In the genomic region with DNA sequence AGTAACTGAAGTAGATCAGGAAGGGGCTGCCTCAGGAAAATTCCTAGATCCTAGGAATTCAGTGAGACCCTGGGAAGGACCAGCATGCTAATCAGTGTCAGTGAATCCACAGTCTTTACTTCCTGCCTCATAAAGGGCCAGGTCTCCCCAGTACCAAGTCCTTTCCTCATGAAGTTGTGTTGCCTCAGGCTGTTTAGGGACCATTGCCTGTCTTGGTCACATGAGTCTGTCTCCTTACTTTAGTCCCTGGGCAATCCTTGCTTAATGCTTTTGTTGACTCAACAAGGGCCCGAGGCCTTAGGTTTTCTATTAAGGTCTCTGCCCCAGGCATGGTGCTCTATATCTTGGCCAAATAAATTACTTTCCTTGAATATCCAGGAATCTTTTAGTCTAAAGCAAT, we compare ENCODE assay signal across 18 cellular contexts.
"Had no signal": no experiment of that assay in that cellular context is flagged by ENCODE, and none has a peak within 500 bp of the region (broad histone marks: within the 10 kb centered on the region; RNA-seq: fewer than 3 reads in every experiment).

No MANE protein-coding gene starts in this region.

- H3K4me3 Mint-ChIP-seq: activated T-cell treated with anti-CD3 and anti-CD28 coated beads, Interleukin-2, amount 50 U/mL, for 4 hours; naive thymus-derived CD4-positive, alpha-beta T cell had no signal

- H3K27ac ChIP-seq: colonic mucosa, esophagus squamous epithelium, tibial nerve had no signal

- H3K27me3 Mint-ChIP-seq: naive thymus-derived CD4-positive, alpha-beta T cell had no signal

- H3K9me3 ChIP-seq: colonic mucosa, esophagus squamous epithelium, mucosa of descending colon, tibial nerve had no signal

- ATAC-seq: activated T-cell treated with anti-CD3 and anti-CD28 coated beads, Interleukin-2, amount 50 U/mL, for 4 hours; mucosa of descending colon; naive thymus-derived CD4-positive, alpha-beta T cell had no signal

- H3K27me3 ChIP-seq: colonic mucosa, esophagus squamous epithelium, tibial nerve had no signal

- DNase-seq: activated CD4-positive, alpha-beta T cell treated with anti-CD3 and anti-CD28 coated beads for 1 hour; activated CD4-positive, alpha-beta T cell treated with anti-CD3 and anti-CD28 coated beads, Interleukin-2, amount 50 U/mL, for 48 hours; activated effector memory CD4-positive, alpha-beta T cell treated with Interleukin-2 at 50 U/mL for 16 hours; activated naive CD4-positive, alpha-beta T cell treated with anti-CD3 and anti-CD28 coated beads, Interleukin-2, amount 50 U/mL, for 16 hours; activated T-cell treated with anti-CD3 and anti-CD28 coated beads, Interleukin-2, amount 50 U/mL, for 4 hours; caudate nucleus; colonic mucosa; esophagus squamous epithelium; foreskin fibroblast; mucosa of descending colon; naive thymus-derived CD4-positive, alpha-beta T cell; stimulated activated CD4-positive, alpha-beta T cell treated with anti-CD3 and anti-CD28 coated beads, Interleukin-15, amount 100 ng/mL, for 24 hours; stimulated activated CD4-positive, alpha-beta T cell treated with anti-CD3 and anti-CD28 coated beads, Interleukin-4, amount 100 ng/mL, for 1 hour; stimulated activated naive CD4-positive, alpha-beta T cell; substantia nigra; T-helper 1 cell; T1000 had no signal

- H3K9me3 Mint-ChIP-seq: activated T-cell treated with anti-CD3 and anti-CD28 coated beads, Interleukin-2, amount 50 U/mL, for 4 hours had no signal

- H3K4me1 ChIP-seq: colonic mucosa, esophagus squamous epithelium, tibial nerve had no signal

- H3K4me3 ChIP-seq: colonic mucosa, esophagus squamous epithelium, mucosa of descending colon, tibial nerve had no signal
